Comparison of ENCODE assay signal across 9 cellular contexts in genomic region chr12:7907009-7907408, GRCh38. TPM values are rescaled to one million over a fixed set of nuclear protein-coding genes. Genes with fewer than 3 reads are reported as not detected.
A peak's percentile ranks its signal among the peaks of the same experiment; 100 is the strongest.
DNase-seq lines count a peak whose midpoint lies in the region; ATAC-seq and TF ChIP-seq lines count a peak whose summit lies in the region.
"Had no signal": no experiment of that assay in that cellular context is flagged by ENCODE, and none has a peak within 500 bp of the region (broad histone marks: within the 10 kb centered on the region; RNA-seq: fewer than 3 reads in every experiment).

No MANE protein-coding gene starts in this region.

- ATAC-seq in HG02970 (IDR thresholded peaks at IDR 0.05; ENCODE audit: low FRiP score, unreplicated experiment) = no peak
- ATAC-seq in GM19023 (IDR thresholded peaks at IDR 0.05; ENCODE audit: unreplicated experiment) = no peak

- no peaks in the 10 kb centered on the region for H3K4me1 Mint-ChIP-seq in activated T-helper 2 cell treated with anti-CD3 and anti-CD28 coated beads, Interferon-gamma antibody, Interleukin-2, Interleukin-4, amounts not matched to agents 10 μg/mL and 5 μg/mL and 100 μg/mL, durations not matched to agents 14 hours and 24 hours and 36 hours (ENCODE audit: low read depth)

- H3K27ac Mint-ChIP-seq in activated T-helper 2 cell treated with anti-CD3 and anti-CD28 coated beads, Interferon-gamma antibody, Interleukin-2, Interleukin-4, amounts not matched to agents 10 μg/mL and 5 μg/mL and 100 μg/mL, durations not matched to agents 14 hours and 24 hours and 36 hours = no peak overlapping the region

- intact Hi-C loops in activated T-helper 2 cell treated with anti-CD3 and anti-CD28 coated beads, Interferon-gamma antibody, Interleukin-2, Interleukin-4, amounts not matched to agents 10 μg/mL and 5 μg/mL and 100 μg/mL, durations not matched to agents 14 hours and 24 hours and 36 hours (cut with micrococcal nuclease) = no loop called here

- no peaks in the 10 kb centered on the region for H3K9me3 Mint-ChIP-seq in activated T-helper 2 cell treated with anti-CD3 and anti-CD28 coated beads, Interferon-gamma antibody, Interleukin-2, Interleukin-4, amounts not matched to agents 10 μg/mL and 5 μg/mL and 100 μg/mL, durations not matched to agents 14 hours and 24 hours and 36 hours

- DNase-seq in EL = peak; percentile 66
- DNase-seq in HuH-7.5 (ENCODE audit: low spot score) = peak; percentile 79
- DNase-seq in left kidney (ENCODE audit: low read depth, low spot score) = peak; percentile 60
- no peak for DNase-seq in NCI-H1048 (lab: John Stamatoyannopoulos, UW)
- DNase-seq in activated T-helper 2 cell treated with anti-CD3 and anti-CD28 coated beads, Interferon-gamma antibody, Interleukin-2, Interleukin-4, amounts not matched to agents 10 μg/mL and 5 μg/mL and 100 μg/mL, durations not matched to agents 14 hours and 24 hours and 36 hours (ENCODE audit: low spot score) = no peak

- TF ChIP-seq CTCF in VCaP (conservative IDR thresholded peaks at IDR 0.05) = peak; percentile 78

- H3K27ac ChIP-seq in VCaP = peak overlapping the region; percentile 50

- H3K4me3 Mint-ChIP-seq in activated T-helper 2 cell treated with anti-CD3 and anti-CD28 coated beads, Interferon-gamma antibody, Interleukin-2, Interleukin-4, amounts not matched to agents 10 μg/mL and 5 μg/mL and 100 μg/mL, durations not matched to agents 14 hours and 24 hours and 36 hours (ENCODE audit: low read depth) = no peak overlapping the region

- peaks cover 3% of the 10 kb centered on the region for H3K27me3 Mint-ChIP-seq in activated T-helper 2 cell treated with anti-CD3 and anti-CD28 coated beads, Interferon-gamma antibody, Interleukin-2, Interleukin-4, amounts not matched to agents 10 μg/mL and 5 μg/mL and 100 μg/mL, durations not matched to agents 14 hours and 24 hours and 36 hours (ENCODE audit: low read depth)

- no peaks in the 10 kb centered on the region for H3K36me3 Mint-ChIP-seq in activated T-helper 2 cell treated with anti-CD3 and anti-CD28 coated beads, Interferon-gamma antibody, Interleukin-2, Interleukin-4, amounts not matched to agents 10 μg/mL and 5 μg/mL and 100 μg/mL, durations not matched to agents 14 hours and 24 hours and 36 hours (ENCODE audit: low read depth)

RNA-seq across cellular contexts. Expression of gene SLC2A3, which starts 29.0 kb away (rescaled TPM):
- total RNA-seq in activated T-helper 2 cell treated with anti-CD3 and anti-CD28 coated beads, Interferon-gamma antibody, Interleukin-2, Interleukin-4, amounts not matched to agents 10 μg/mL and 5 μg/mL and 100 μg/mL, durations not matched to agents 14 hours and 24 hours and 36 hours = 456 and 474 TPM in 2 replicates

RNA-seq across cellular contexts. Expression of gene SLC2A14, which starts 34.3 kb away (rescaled TPM):
- total RNA-seq in activated T-helper 2 cell treated with anti-CD3 and anti-CD28 coated beads, Interferon-gamma antibody, Interleukin-2, Interleukin-4, amounts not matched to agents 10 μg/mL and 5 μg/mL and 100 μg/mL, durations not matched to agents 14 hours and 24 hours and 36 hours = 0.05 and 0.07 TPM in 2 replicates
- total RNA-seq: T-helper 1 cell treated with Interleukin-12 subunit alpha and Interleukin-12 subunit beta and Interleukin-4 antibody, amounts not matched to agents 30 ng/mL and 1 ng/mL, for 36 hours had no signal

Comparison
In these comparisons a context has a peak if more than half of its experiments do, and no peak if none do; other contexts are left out.
1. DNase-seq: peak in EL (single experiment), HuH-7.5 (single experiment) and left kidney (single experiment); none in NCI-H1048 (single experiment) and activated T-helper 2 cell treated with anti-CD3 and anti-CD28 coated beads, Interferon-gamma antibody, Interleukin-2, Interleukin-4, amounts not matched to agents 10 μg/mL and 5 μg/mL and 100 μg/mL, durations not matched to agents 14 hours and 24 hours and 36 hours (single experiment).